Comparison of ENCODE assay signal across 8 cellular contexts in the genomic region with DNA sequence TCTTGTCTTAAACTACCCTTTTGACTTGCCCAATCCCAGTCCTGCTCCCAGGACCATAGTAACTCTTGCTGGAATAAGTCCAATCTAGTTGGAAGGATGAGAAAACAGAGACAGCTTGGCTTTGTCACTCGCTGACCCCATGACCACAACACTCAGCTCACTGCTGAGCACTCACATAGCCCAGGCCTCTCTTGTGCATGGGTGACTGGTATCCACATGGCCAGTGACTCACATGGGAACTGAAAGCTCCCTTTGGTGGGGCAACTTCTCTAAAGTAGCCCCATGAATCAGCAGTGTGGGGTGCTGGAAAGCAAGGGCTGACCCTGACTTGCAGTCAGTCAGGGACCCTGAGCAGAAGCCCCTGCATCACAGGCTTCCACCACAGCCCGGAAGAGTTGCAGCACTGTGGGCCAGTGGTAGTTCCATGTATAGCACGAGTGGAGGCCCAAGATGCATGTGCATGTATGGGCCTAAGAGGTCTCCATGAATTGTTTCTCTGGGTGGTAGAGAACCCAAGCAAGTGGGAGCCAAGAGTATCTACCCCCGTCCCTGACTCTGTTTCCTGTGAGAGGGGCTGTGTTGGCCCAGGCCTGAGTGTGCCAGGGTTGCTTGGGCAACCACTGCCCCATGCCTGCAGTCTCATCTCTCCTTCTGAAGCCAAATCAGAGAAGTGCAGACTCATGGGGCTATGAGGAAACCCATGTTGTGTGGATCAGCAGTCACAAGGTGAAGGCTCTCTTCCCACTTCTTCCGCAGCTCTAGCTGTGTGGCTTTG.
DNase-seq lines count a peak whose midpoint lies in the region; ATAC-seq and TF ChIP-seq lines count a peak whose summit lies in the region.

No MANE protein-coding gene starts in this region.

- H4K20me1 ChIP-seq in OCI-LY3 (ENCODE audit: insufficient read depth, low read length) (no peaks in the 10 kb centered on the region), osteoblast (ENCODE audit: insufficient read depth, low read length) (no peaks in the 10 kb centered on the region)

- H2AFZ ChIP-seq in OCI-LY3 (ENCODE audit: low read depth, low read length), result no peak overlapping the region
- H2AFZ ChIP-seq in osteoblast (ENCODE audit: low read length), result no peak overlapping the region

- H3K36me3 ChIP-seq in OCI-LY3 (replicated peaks; ENCODE audit: low read depth, low read length) (peaks cover 3% of the 10 kb centered on the region), osteoblast (ENCODE audit: insufficient read depth, low read length) (no peaks in the 10 kb centered on the region)

- DNase-seq in ELR (ENCODE audit: low read depth), result peak; percentile 97
- DNase-seq in osteoblast (ENCODE audit: insufficient read length, low spot score, missing footprints), result peak; percentile 79
- no peak for DNase-seq in NCI-H1930 (lab: John Stamatoyannopoulos, UW)

- H3K27me3 ChIP-seq in OCI-LY3 (ENCODE audit: low read depth, low read length) (peaks cover 15% of the 10 kb centered on the region), osteoblast (ENCODE audit: insufficient read depth, low read length) (no peaks in the 10 kb centered on the region)

- TF ChIP-seq CTCF in OCI-LY3 (IDR thresholded peaks at IDR 0.05; ENCODE audit: low read depth, low read length) (no peak), osteoblast (IDR thresholded peaks at IDR 0.05; ENCODE audit: extremely low read depth, low read depth, low read length) (no peak)

- H3K4me2 ChIP-seq in OCI-LY3 (ENCODE audit: low read length) (peak overlapping the region; percentile 53), osteoblast (ENCODE audit: insufficient read depth, low read length) (peak overlapping the region; percentile 21)

- H3K9ac ChIP-seq in OCI-LY3 (ENCODE audit: low read length), result peak overlapping the region; percentile 5; the same call in 1 of the 2 replicates

- H3K79me2 ChIP-seq in OCI-LY3 (ENCODE audit: low read length), result no peaks in the 10 kb centered on the region
- no peaks in the 10 kb centered on the region for H3K79me2 ChIP-seq in osteoblast (ENCODE audit: insufficient read depth, low read length)

- H3K27ac ChIP-seq in OCI-LY3 (ENCODE audit: low read length), result peak overlapping the region; percentile 21
- peak overlapping the region; percentile 80 for H3K27ac ChIP-seq in osteoblast (ENCODE audit: low read depth, low read length)

- H3K4me1 ChIP-seq in OCI-LY3 (ENCODE audit: low read length) (peaks cover 59% of the 10 kb centered on the region), osteoblast (ENCODE audit: insufficient read depth, low read length) (peaks cover 18% of the 10 kb centered on the region)

- ATAC-seq in GM21786 (IDR thresholded peaks at IDR 0.05; ENCODE audit: unreplicated experiment) (peak; percentile 64), esophagus mucosa (peak; percentile 79), HG03108 (IDR thresholded peaks at IDR 0.05; ENCODE audit: unreplicated experiment) (no peak), HG02885 (IDR thresholded peaks at IDR 0.05; ENCODE audit: poor library complexity, unreplicated experiment) (no peak)

- H3K9me3 ChIP-seq in OCI-LY3 (ENCODE audit: insufficient read depth, low read length) (peaks cover 6% of the 10 kb centered on the region), osteoblast (ENCODE audit: low read depth, low read length) (no peaks in the 10 kb centered on the region)

- peak overlapping the region; percentile 2; the same call in 1 of the 2 replicates for H3K4me3 ChIP-seq in OCI-LY3 (ENCODE audit: low read length)
- H3K4me3 ChIP-seq in osteoblast (ENCODE audit: insufficient read depth, low read length), result no peak overlapping the region

Comparison
In these comparisons a context has a peak if more than half of its experiments do, and no peak if none do; other contexts are left out.
1. DNase-seq: peak in ELR (single experiment) and osteoblast (single experiment); none in NCI-H1930 (0 of 2).
2. ATAC-seq: peak in GM21786 (single experiment) and esophagus mucosa (single experiment); none in HG03108 (single experiment) and HG02885 (single experiment).